ENCODE assay signal across 9 cellular contexts in the genomic region with DNA sequence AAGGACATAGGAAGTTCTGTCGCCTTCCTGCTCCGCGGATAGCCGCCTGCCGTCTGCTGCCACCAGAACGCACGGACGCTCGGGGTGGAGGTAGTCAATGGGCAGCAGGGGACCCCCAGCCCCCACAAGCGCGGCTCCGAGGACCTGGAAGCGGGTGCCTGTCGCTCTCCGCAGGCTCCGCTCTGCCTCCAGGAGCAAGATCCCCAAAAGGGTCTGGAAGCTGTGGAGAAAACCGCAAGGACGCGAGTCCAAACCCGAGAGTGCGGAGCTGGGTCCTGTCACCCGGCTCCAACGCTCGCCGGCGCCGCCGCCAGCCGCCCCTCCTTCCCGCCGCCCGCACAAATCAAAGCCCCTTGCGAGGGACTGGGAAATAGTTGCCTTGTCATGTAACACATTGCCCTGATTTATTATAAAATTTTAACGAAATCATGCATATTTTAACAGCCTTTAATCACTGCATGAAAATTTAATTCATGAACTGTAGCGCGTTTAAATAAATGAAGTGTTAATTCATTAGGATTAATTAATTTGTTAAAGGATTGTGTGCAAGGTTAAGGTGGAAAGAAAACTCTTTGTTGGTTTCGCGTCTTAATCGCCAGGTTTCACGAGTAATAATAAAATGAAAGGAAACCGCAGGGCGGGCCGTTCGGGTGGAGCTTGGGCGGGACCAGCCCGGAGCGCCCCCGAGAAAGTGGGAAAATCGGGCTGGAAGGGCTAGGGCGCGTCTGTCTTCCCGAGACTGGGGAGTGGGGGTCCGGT. TPM values are rescaled to one million over a fixed set of nuclear protein-coding genes. Genes with fewer than 3 reads are reported as not detected.
DNase-seq lines count a peak whose midpoint lies in the region; ATAC-seq, FAIRE-seq and TF ChIP-seq lines count a peak whose summit lies in the region.
"Had no signal": no experiment of that assay in that cellular context is flagged by ENCODE, and none has a peak within 500 bp of the region (broad histone marks: within the 10 kb centered on the region; RNA-seq: fewer than 3 reads in every experiment).

No MANE protein-coding gene starts in this region.

- no peaks in the 10 kb centered on the region for H3K9me3 ChIP-seq in endothelial cell of umbilical vein (replicated peaks; ENCODE audit: control insufficient read depth, insufficient read depth, low read length)
- H3K9me3 ChIP-seq in naive thymus-derived CD4-positive, alpha-beta T cell (ENCODE audit: control insufficient read depth in 2 of 3, low read length in 3 of 3): no peaks in the 10 kb centered on the region

- H3K4me3 Mint-ChIP-seq in naive thymus-derived CD4-positive, alpha-beta T cell: peak overlapping the region; percentile 61 to 84 (median 77)

- H3K4me1 Mint-ChIP-seq in naive thymus-derived CD4-positive, alpha-beta T cell: peaks cover 23 to 55% (median 44%) of the 10 kb centered on the region in 7 donors

- no peak for TF ChIP-seq POLR2A in endothelial cell of umbilical vein (IDR thresholded peaks at IDR 0.05; ENCODE audit: low read depth, low read length)

- peak; percentile 40 for DNase-seq in AG20443 (ENCODE audit: low spot score)
- peak; percentile 28 for DNase-seq in endothelial cell of umbilical vein (ENCODE audit: low read depth, low spot score)
- no peak for DNase-seq in naive thymus-derived CD4-positive, alpha-beta T cell
- no peak for DNase-seq in frontal cortex (ENCODE audit: low spot score in 2 of 2)
- no peak for DNase-seq in NCI-H128 (lab: John Stamatoyannopoulos, UW; ENCODE audit: unreplicated experiment)

- H3K36me3 ChIP-seq in endothelial cell of umbilical vein (ENCODE audit: control insufficient read depth in 2 of 2, extremely low read depth in 1 of 2, insufficient read depth in 2 of 2, low read length in 2 of 2): no peaks in the 10 kb centered on the region
- H3K36me3 ChIP-seq in naive thymus-derived CD4-positive, alpha-beta T cell (ENCODE audit: control insufficient read depth in 2 of 3, insufficient read depth in 3 of 3, low read length in 3 of 3): no peaks in the 10 kb centered on the region

- no TSS peak for BruUV-seq in endothelial cell of umbilical vein (replicated peaks; lab: Mats Ljungman, UMichigan)

- H3K4me2 ChIP-seq in endothelial cell of umbilical vein (ENCODE audit: insufficient read depth, low read length): peak overlapping the region; percentile 85

- no peaks in the 10 kb centered on the region for H3K9me1 ChIP-seq in endothelial cell of umbilical vein (replicated peaks; ENCODE audit: control insufficient read depth, extremely low read depth, insufficient read depth, low read length)

- TF ChIP-seq EP300 in Ishikawa (IDR thresholded peaks at IDR 0.05; ENCODE audit: borderline replicate concordance): no peak

- no peak for ATAC-seq in naive thymus-derived CD4-positive, alpha-beta T cell
- no peak for ATAC-seq in HG03039 (IDR thresholded peaks at IDR 0.05; ENCODE audit: unreplicated experiment)
- ATAC-seq in GM21390 (IDR thresholded peaks at IDR 0.05; ENCODE audit: unreplicated experiment): no peak

- POLR2A ChIA-PET in endothelial cell of umbilical vein (lab: Charles Lee): no interaction called here
- POLR2A ChIA-PET in naive thymus-derived CD4-positive, alpha-beta T cell (lab: Charles Lee): no interaction called here

- H3K27ac Mint-ChIP-seq in naive thymus-derived CD4-positive, alpha-beta T cell: peak overlapping the region in 2 of 9 donors; percentile 65 to 77

- H4K20me1 ChIP-seq in endothelial cell of umbilical vein (replicated peaks; ENCODE audit: control insufficient read depth, extremely low read depth, insufficient read depth, low read length): no peaks in the 10 kb centered on the region

- peak overlapping the region; percentile 14 for H3K9ac ChIP-seq in endothelial cell of umbilical vein (replicated peaks; ENCODE audit: extremely low read depth, insufficient read depth, low read length)

- no peak for TF ChIP-seq RAD21 in Ishikawa (IDR thresholded peaks at IDR 0.05; ENCODE audit: low read depth)

- H3K27me3 Mint-ChIP-seq in naive thymus-derived CD4-positive, alpha-beta T cell: peaks cover 69 to 80% (median 73%) of the 10 kb centered on the region in 5 donors

- H3K36me3 Mint-ChIP-seq in naive thymus-derived CD4-positive, alpha-beta T cell: peaks cover 0 to 4% (median 0%) of the 10 kb centered on the region in 5 donors

- H3K4me1 ChIP-seq in endothelial cell of umbilical vein (ENCODE audit: control insufficient read depth, extremely low read depth, insufficient read depth, low read length): peaks cover 7% of the 10 kb centered on the region
- H3K4me1 ChIP-seq in naive thymus-derived CD4-positive, alpha-beta T cell (ENCODE audit: control insufficient read depth in 2 of 2, insufficient read depth in 2 of 2, low read length in 2 of 2): peaks cover 11 to 24% of the 10 kb centered on the region in 2 donors

- H2AFZ ChIP-seq in endothelial cell of umbilical vein (ENCODE audit: low read depth, low read length): peak overlapping the region; percentile 63

- dilution Hi-C loops in endothelial cell of umbilical vein (cut with MboI; ENCODE audit: extremely low pct_ligation_motif_present, low sequenced_read_pairs): no loop called here

- H3K9me3 Mint-ChIP-seq in naive thymus-derived CD4-positive, alpha-beta T cell: peaks cover 0 to 11% (median 1%) of the 10 kb centered on the region in 11 donors

- FAIRE-seq in endothelial cell of umbilical vein (lab: Jason Lieb, UNC): peak; percentile 55
- FAIRE-seq in frontal cortex (lab: Jason Lieb, UNC): no peak
- FAIRE-seq: TTC549 had no signal

- H3K79me2 ChIP-seq in endothelial cell of umbilical vein (ENCODE audit: control insufficient read depth, insufficient read depth, low read length): no peaks in the 10 kb centered on the region

- intact Hi-C loops in endothelial cell of umbilical vein (cut with micrococcal nuclease): loop anchor here (1.0 to 5.0 kb wide), 3 partner anchors 7 to 783 kb away; partner anchors contain the start of gene OBI1
- intact Hi-C loops in naive thymus-derived CD4-positive, alpha-beta T cell (cut with micrococcal nuclease): loop anchor here (1.0 to 10.0 kb wide), 4 partner anchors 12 to 914 kb away; partner anchors contain the start of gene SLAIN1 (in 1 of the 2)

- peak overlapping the region; percentile 43 to 79 (median 64) for H3K4me3 ChIP-seq in endothelial cell of umbilical vein (replicated peaks in 1 of 3; ENCODE audit: insufficient read depth in 1 of 3, low read depth in 1 of 3, low read length in 3 of 3)
- peak overlapping the region; percentile 29 for H3K4me3 ChIP-seq in naive thymus-derived CD4-positive, alpha-beta T cell (ENCODE audit: low read length)

- H3K27me3 ChIP-seq in endothelial cell of umbilical vein (ENCODE audit: control insufficient read depth in 2 of 2, insufficient read depth in 2 of 2, low read length in 2 of 2): peaks cover 31 to 58% of the 10 kb centered on the region in 2 experiments
- H3K27me3 ChIP-seq in naive thymus-derived CD4-positive, alpha-beta T cell (ENCODE audit: control insufficient read depth in 2 of 2, insufficient read depth in 2 of 2, low read length in 2 of 2): peaks cover 22 to 49% of the 10 kb centered on the region in 2 donors

- TF ChIP-seq CTCF in endothelial cell of umbilical vein (IDR thresholded peaks at IDR 0.05; ENCODE audit: extremely low read depth in 1 of 2, insufficient read depth in 1 of 2, low read depth in 1 of 2, low read length in 2 of 2): no peak

- no peak overlapping the region for H3K27ac ChIP-seq in endothelial cell of umbilical vein (ENCODE audit: insufficient read depth, low read depth, low read length)
- H3K27ac ChIP-seq in naive thymus-derived CD4-positive, alpha-beta T cell (ENCODE audit: low read depth, low read length): no peak overlapping the region

- CTCF ChIA-PET in endothelial cell of umbilical vein (lab: Charles Lee): interaction anchor here (1.1 to 1.3 kb wide), 2 partner anchors 45 to 369 kb away, joined by 3 to 4 read pairs; no protein-coding TSS in a partner anchor
- CTCF ChIA-PET in naive thymus-derived CD4-positive, alpha-beta T cell (lab: Charles Lee): no interaction called here

TF ChIP-seq in Ishikawa, 13 proteins besides CTCF, POLR2A, EP300 and RAD21:
- TF ChIP-seq EGR1 (IDR thresholded peaks at IDR 0.05) (no peak), ZBTB7A (IDR thresholded peaks at IDR 0.05; ENCODE audit: low read depth) (0 out of 2 replicates have a peak, but pooled peaks have one; percentile 35)

TF ChIP-seq in endothelial cell of umbilical vein, 7 proteins besides CTCF, POLR2A, EP300 and RAD21 (continues in another document):
- TF ChIP-seq, protein P1, sequence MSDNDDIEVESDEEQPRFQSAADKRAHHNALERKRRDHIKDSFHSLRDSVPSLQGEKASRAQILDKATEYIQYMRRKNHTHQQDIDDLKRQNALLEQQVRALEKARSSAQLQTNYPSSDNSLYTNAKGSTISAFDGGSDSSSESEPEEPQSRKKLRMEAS (IDR thresholded peaks at IDR 0.05; ENCODE audit: insufficient read depth, insufficient read length): no peak
- TF ChIP-seq EZH2 (IDR thresholded peaks at IDR 0.05; ENCODE audit: borderline replicate concordance, low read depth, low read length, severe bottlenecking) (peak; percentile 40), GATA2 (IDR thresholded peaks at IDR 0.05; ENCODE audit: insufficient read depth, insufficient read length, low read depth, low read length) (no peak)

RNA-seq across cellular contexts. Expression of gene POU4F1, which starts 5.5 kb away (rescaled TPM):
- total RNA-seq in endothelial cell of umbilical vein (0.39 and 1.1 TPM in 2 replicates), frontal cortex (under 0.01 TPM)
- polyA plus RNA-seq in endothelial cell of umbilical vein: 0.27 and 0.30 TPM in 2 replicates
- 0.21 and 0.32 TPM in 2 replicates for polyA plus RNA-seq in endothelial cell of umbilical vein (2011; cell fraction: cytosol; rRNA removed)
- 2.9 and 3.4 TPM in 2 replicates for polyA plus RNA-seq in endothelial cell of umbilical vein (2011; cell fraction: nucleus; rRNA removed)
- polyA plus RNA-seq in endothelial cell of umbilical vein (2012): 0.08 and 0.52 TPM in 2 replicates
- polyA minus RNA-seq in endothelial cell of umbilical vein: 0.10 and 0.25 TPM in 2 replicates
- not detected for polyA minus RNA-seq in endothelial cell of umbilical vein (2011; cell fraction: cytosol; rRNA and poly(A)+ RNA removed)
- polyA minus RNA-seq in endothelial cell of umbilical vein (2011; cell fraction: nucleus; rRNA and poly(A)+ RNA removed): 0.53 TPM in 2 replicates
- under 1 TPM in 3 of 5 experiments, not detected in 2; 0.08 to 0.22 (median 0.15) TPM for total RNA-seq in naive thymus-derived CD4-positive, alpha-beta T cell
- polyA plus RNA-seq in naive thymus-derived CD4-positive, alpha-beta T cell: not detected

RNA-seq across cellular contexts. Expression of gene OBI1, which starts 50.1 kb away (rescaled TPM):
- 14.6 and 16.1 TPM in 2 replicates for total RNA-seq in endothelial cell of umbilical vein
- 3.6 and 5.0 TPM in 2 replicates for polyA plus RNA-seq in endothelial cell of umbilical vein
- 6.2 and 6.6 TPM in 2 replicates for polyA plus RNA-seq in endothelial cell of umbilical vein (2011; cell fraction: cytosol; rRNA removed)
- polyA plus RNA-seq in endothelial cell of umbilical vein (2011; cell fraction: nucleus; rRNA removed): 6.5 and 9.0 TPM in 2 replicates
- 9.3 and 12.3 TPM in 2 replicates for polyA plus RNA-seq in endothelial cell of umbilical vein (2012)
- 16.3 and 16.9 TPM in 2 replicates for polyA minus RNA-seq in endothelial cell of umbilical vein
- polyA minus RNA-seq in endothelial cell of umbilical vein (2011; cell fraction: cytosol; rRNA and poly(A)+ RNA removed): 10.0 TPM
- polyA minus RNA-seq in endothelial cell of umbilical vein (2011; cell fraction: nucleus; rRNA and poly(A)+ RNA removed): 8.7 and 12.3 TPM in 2 replicates
- 10 to 100 TPM in 3 of 5 experiments, 1 to 10 TPM in 2; 4.2 to 17.7 (median 15.9) TPM for total RNA-seq in naive thymus-derived CD4-positive, alpha-beta T cell
- polyA plus RNA-seq in naive thymus-derived CD4-positive, alpha-beta T cell: 10 to 100 TPM; 10.5 to 17.2 TPM
- 86.8 TPM for total RNA-seq in frontal cortex

Comparison
In these comparisons a context has a peak if more than half of its experiments do, and no peak if none do; other contexts are left out.
1. DNase-seq: peak in AG20443 (single experiment) and endothelial cell of umbilical vein (single experiment); none in naive thymus-derived CD4-positive, alpha-beta T cell (0 of 9), frontal cortex (0 of 2) and NCI-H128 (single experiment).